In the genomic region with DNA sequence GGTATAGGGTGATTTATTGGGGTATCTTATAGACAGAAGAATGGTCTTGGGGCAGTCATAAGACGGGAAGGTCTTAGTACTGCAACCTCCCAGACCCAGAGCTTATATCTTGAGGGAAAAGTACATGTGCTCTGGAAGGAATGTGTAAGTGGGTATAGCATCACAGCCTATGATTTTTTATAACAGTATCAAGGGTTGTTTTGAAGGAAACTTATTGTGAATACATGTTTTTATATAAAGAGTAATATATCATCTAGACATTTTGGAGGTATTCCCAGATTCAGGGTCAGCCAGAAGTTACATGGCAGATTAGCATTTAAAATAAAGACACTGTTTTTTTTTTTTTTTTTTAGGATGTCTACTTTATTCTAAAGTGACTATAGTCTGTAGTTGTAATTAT, we compare ENCODE assay signal across 14 cellular contexts. TPM values are rescaled to one million over a fixed set of nuclear protein-coding genes. Genes with fewer than 3 reads are reported as not detected.
DNase-seq lines count a peak whose midpoint lies in the region; ATAC-seq and TF ChIP-seq lines count a peak whose summit lies in the region.
"Had no signal": no experiment of that assay in that cellular context is flagged by ENCODE, and none has a peak within 500 bp of the region (broad histone marks: within the 10 kb centered on the region; RNA-seq: fewer than 3 reads in every experiment).

No MANE protein-coding gene starts in this region.

- no peak for TF ChIP-seq CTCF in fibroblast of lung (conservative IDR thresholded peaks at IDR 0.05 in 1 of 2, IDR thresholded peaks at IDR 0.05 in 1 of 2; ENCODE audit: low read depth in 1 of 2, low read length in 2 of 2)

- H3K4me1 ChIP-seq in fibroblast of lung (ENCODE audit: control insufficient read depth, extremely low read depth, insufficient read depth, low read length), result peaks cover 4% of the 10 kb centered on the region
- H3K4me1 ChIP-seq in rectal smooth muscle tissue (ENCODE audit: control insufficient read depth, insufficient read depth, low read length), result peaks cover 46% of the 10 kb centered on the region

- H3K79me2 ChIP-seq in fibroblast of lung (ENCODE audit: control insufficient read depth, insufficient read depth, low read length), result no peaks in the 10 kb centered on the region

- H3K36me3 ChIP-seq in fibroblast of lung (ENCODE audit: control insufficient read depth, insufficient read depth, low read length), result peaks cover 2% of the 10 kb centered on the region
- no peaks in the 10 kb centered on the region for H3K36me3 ChIP-seq in rectal smooth muscle tissue (ENCODE audit: control insufficient read depth, insufficient read depth, low read length)

- H3K4me1 Mint-ChIP-seq in activated T-cell treated with anti-CD3 and anti-CD28 coated beads, Interleukin-2, amount 50 U/mL, for 72 hours (ENCODE audit: low read depth), result no peaks in the 10 kb centered on the region
- H3K4me1 Mint-ChIP-seq: activated CD4-positive, alpha-beta T cell treated with anti-CD3 and anti-CD28 coated beads, Interleukin-2, amount 10 ng/mL, durations not matched to agents 7 days and 5 days had no signal

- peak; percentile 18 for DNase-seq in Caki2 (ENCODE audit: low read depth)
- peak; percentile 76 for DNase-seq in SK-MEL-5 (ENCODE audit: low read depth, low spot score)
- DNase-seq in fibroblast of lung (ENCODE audit: low read depth in 2 of 2), result peak; percentile 94 to 96
- no peak for DNase-seq in GM03348 (ENCODE audit: low spot score)
- no peak for DNase-seq in activated T-cell treated with anti-CD3 and anti-CD28 coated beads, Interleukin-2, amount 50 U/mL, for 72 hours
- no peak for DNase-seq in DMS53 (lab: John Stamatoyannopoulos, UW)
- DNase-seq: activated CD4-positive, alpha-beta T cell treated with anti-CD3 and anti-CD28 coated beads, Interleukin-2, amount 10 ng/mL, durations not matched to agents 7 days and 5 days; mesenchymal stem cell; MM.1S had no signal

- no peak overlapping the region for H3K4me3 ChIP-seq in fibroblast of lung (replicated peaks in 1 of 4; ENCODE audit: control extremely low read depth in 1 of 4, insufficient read depth in 1 of 4, low read depth in 3 of 4, low read length in 4 of 4)
- no peak overlapping the region for H3K4me3 ChIP-seq in rectal smooth muscle tissue (ENCODE audit: low read length)
- H3K4me3 ChIP-seq: BLaER1 had no signal

- ATAC-seq in activated T-cell treated with anti-CD3 and anti-CD28 coated beads, Interleukin-2, amount 50 U/mL, for 72 hours (replicated peaks in 1 of 2), result no peak
- ATAC-seq in GM18498 (IDR thresholded peaks at IDR 0.05; ENCODE audit: unreplicated experiment), result no peak
- ATAC-seq: Panc1 had no signal

- no peak overlapping the region for H3K27ac ChIP-seq in fibroblast of lung (ENCODE audit: insufficient read depth, low read length)
- peak overlapping the region; percentile 90 for H3K27ac ChIP-seq in rectal smooth muscle tissue (ENCODE audit: low read depth, low read length)
- H3K27ac ChIP-seq: BLaER1 had no signal

- H3K4me2 ChIP-seq in fibroblast of lung (ENCODE audit: extremely low read depth, insufficient read depth, low read length), result no peak overlapping the region
- H3K4me2 ChIP-seq: BLaER1 had no signal

- H3K4me3 Mint-ChIP-seq in activated T-cell treated with anti-CD3 and anti-CD28 coated beads, Interleukin-2, amount 50 U/mL, for 72 hours, result no peak overlapping the region
- H3K4me3 Mint-ChIP-seq: activated CD4-positive, alpha-beta T cell treated with anti-CD3 and anti-CD28 coated beads, Interleukin-2, amount 10 ng/mL, durations not matched to agents 7 days and 5 days; T-helper 1 cell treated with Interleukin-12 subunit alpha and Interleukin-12 subunit beta and Interleukin-4 antibody, amounts not matched to agents 30 μg/mL and 1 μg/mL, for 36 hours had no signal

- no peak overlapping the region for H2AFZ ChIP-seq in fibroblast of lung (ENCODE audit: low read length)

- peaks cover 0 to 24% of the 10 kb centered on the region in 2 donors for H3K36me3 Mint-ChIP-seq in activated T-cell treated with anti-CD3 and anti-CD28 coated beads, Interleukin-2, amount 50 U/mL, for 72 hours (ENCODE audit: insufficient read depth in 2 of 2)

- no peaks in the 10 kb centered on the region for H3K27me3 Mint-ChIP-seq in activated T-cell treated with anti-CD3 and anti-CD28 coated beads, Interleukin-2, amount 50 U/mL, for 72 hours (ENCODE audit: low read depth)
- H3K27me3 Mint-ChIP-seq: activated CD4-positive, alpha-beta T cell treated with anti-CD3 and anti-CD28 coated beads, Interleukin-2, amount 10 ng/mL, durations not matched to agents 7 days and 5 days had no signal

- H4K20me1 ChIP-seq in fibroblast of lung (ENCODE audit: control insufficient read depth, extremely low read depth, insufficient read depth, low read length), result no peaks in the 10 kb centered on the region
- H4K20me1 ChIP-seq: BLaER1 had no signal

- H3K9me3 ChIP-seq in fibroblast of lung (ENCODE audit: control insufficient read depth, insufficient read depth, low read depth, low read length), result no peaks in the 10 kb centered on the region

- H3K27ac Mint-ChIP-seq in activated T-cell treated with anti-CD3 and anti-CD28 coated beads, Interleukin-2, amount 50 U/mL, for 72 hours, result no peak overlapping the region
- H3K27ac Mint-ChIP-seq: activated CD4-positive, alpha-beta T cell treated with anti-CD3 and anti-CD28 coated beads, Interleukin-2, amount 10 ng/mL, durations not matched to agents 7 days and 5 days; T-helper 1 cell treated with Interleukin-12 subunit alpha and Interleukin-12 subunit beta and Interleukin-4 antibody, amounts not matched to agents 30 μg/mL and 1 μg/mL, for 36 hours had no signal

- in situ Hi-C loops in Caki2 (cut with HindIII; ENCODE audit: low pct_unique_long_range_greater_than_20kb, low sequenced_read_pairs) (no loop called here), SK-MEL-5 (cut with HindIII; ENCODE audit: low pct_unique_long_range_greater_than_20kb, low sequenced_read_pairs) (no loop called here)

- H3K9me3 Mint-ChIP-seq in activated T-cell treated with anti-CD3 and anti-CD28 coated beads, Interleukin-2, amount 50 U/mL, for 72 hours, result no peaks in the 10 kb centered on the region
- H3K9me3 Mint-ChIP-seq: activated CD4-positive, alpha-beta T cell treated with anti-CD3 and anti-CD28 coated beads, Interleukin-2, amount 10 ng/mL, durations not matched to agents 7 days and 5 days; T-helper 1 cell treated with Interleukin-12 subunit alpha and Interleukin-12 subunit beta and Interleukin-4 antibody, amounts not matched to agents 30 μg/mL and 1 μg/mL, for 36 hours had no signal

- H3K9ac ChIP-seq in fibroblast of lung (ENCODE audit: insufficient read depth, low read length) (no peak overlapping the region), rectal smooth muscle tissue (ENCODE audit: low read length) (no peak overlapping the region)
- H3K9ac ChIP-seq: BLaER1 had no signal

- H3K27me3 ChIP-seq in fibroblast of lung (ENCODE audit: control insufficient read depth, insufficient read depth, low read length) (no peaks in the 10 kb centered on the region), rectal smooth muscle tissue (ENCODE audit: control insufficient read depth, insufficient read depth, low read length) (no peaks in the 10 kb centered on the region)
- H3K27me3 ChIP-seq: BLaER1 had no signal

RNA-seq across cellular contexts. Expression of a gene that starts 41.7 kb away (rescaled TPM):
- total RNA-seq in Caki2 (2014; rRNA removed; shearing (Covaris generic); ENCODE audit: low replicate concordance), result 11.4 and 17.4 TPM in 2 replicates
- total RNA-seq in SK-MEL-5 (2014; rRNA removed; shearing (Covaris generic)), result 11.8 and 13.7 TPM in 2 replicates
- polyA plus RNA-seq in SK-MEL-5 (2015; cell fraction: cytosol; rRNA removed), result 18.6 and 29.7 TPM in 2 replicates
- polyA plus RNA-seq in SK-MEL-5 (2015; cell fraction: nucleus; rRNA removed), result 47.3 and 81.2 TPM in 2 replicates
- total RNA-seq in fibroblast of lung, result 21.3 and 28.9 TPM in 2 replicates
- polyA plus RNA-seq in fibroblast of lung, result 19.0 and 19.2 TPM in 2 replicates
- 14.4 and 15.6 TPM in 2 replicates for polyA plus RNA-seq in fibroblast of lung (2012)
- 2.9 and 7.2 TPM in 2 replicates for polyA minus RNA-seq in fibroblast of lung (ENCODE audit: low replicate concordance)
- 10 to 100 TPM; 23.3 to 27.2 TPM for total RNA-seq in activated T-cell treated with anti-CD3 and anti-CD28 coated beads, Interleukin-2, amount 50 U/mL, for 72 hours

RNA-seq across cellular contexts. Expression of a gene that starts 47.6 kb away (rescaled TPM):
- 0.47 TPM in 1 of 2 replicates, not detected in the other for total RNA-seq in Caki2 (2014; rRNA removed; shearing (Covaris generic); ENCODE audit: low replicate concordance)
- 2.7 and 3.7 TPM in 2 replicates for total RNA-seq in SK-MEL-5 (2014; rRNA removed; shearing (Covaris generic))
- polyA plus RNA-seq in SK-MEL-5 (2015; cell fraction: cytosol; rRNA removed), result 2.3 and 2.9 TPM in 2 replicates
- polyA plus RNA-seq in SK-MEL-5 (2015; cell fraction: nucleus; rRNA removed), result 5.8 and 7.1 TPM in 2 replicates
- 12.1 and 16.7 TPM in 2 replicates for total RNA-seq in fibroblast of lung
- 5.5 and 11.3 TPM in 2 replicates for polyA plus RNA-seq in fibroblast of lung
- 3.3 and 6.4 TPM in 2 replicates for polyA plus RNA-seq in fibroblast of lung (2012)
- 2.5 and 3.4 TPM in 2 replicates for polyA minus RNA-seq in fibroblast of lung (ENCODE audit: low replicate concordance)
- total RNA-seq in activated T-cell treated with anti-CD3 and anti-CD28 coated beads, Interleukin-2, amount 50 U/mL, for 72 hours, result 1 to 10 TPM; 1.9 to 2.8 TPM

Comparison
In these comparisons a context has a peak if more than half of its experiments do, and no peak if none do; other contexts are left out.
1. DNase-seq: peak in Caki2 (single experiment), SK-MEL-5 (single experiment) and fibroblast of lung (2 of 2); none in GM03348 (single experiment), activated T-cell treated with anti-CD3 and anti-CD28 coated beads, Interleukin-2, amount 50 U/mL, for 72 hours (0 of 2) and DMS53 (single experiment).